Comparison of ENCODE assay signal across 12 cellular contexts in genomic region chr20:21559305-21559704, GRCh38. TPM values are rescaled to one million over a fixed set of nuclear protein-coding genes. Genes with fewer than 3 reads are reported as not detected.
DNase-seq lines count a peak whose midpoint lies in the region; ATAC-seq and TF ChIP-seq lines count a peak whose summit lies in the region.
"Had no signal": no experiment of that assay in that cellular context is flagged by ENCODE, and none has a peak within 500 bp of the region (broad histone marks: within the 10 kb centered on the region; RNA-seq: fewer than 3 reads in every experiment).

No MANE protein-coding gene starts in this region.

- H3K36me3 ChIP-seq in breast epithelium = no peaks in the 10 kb centered on the region

- H3K4me3 ChIP-seq in breast epithelium = no peak overlapping the region

- CTCF ChIA-PET in activated CD8-positive, alpha-beta T cell treated with anti-CD3 and anti-CD28 coated beads for 36 hours (lab: Charles Lee) = interaction anchor here (1.6 kb wide), 1 partner anchor 12 kb away, joined by 6 read pairs; no protein-coding TSS in a partner anchor
- CTCF ChIA-PET in activated CD8-positive, alpha-beta T cell treated with anti-CD3 and anti-CD28 coated beads, Interleukin-2, amount 10 ng/mL, durations not matched to agents 7 days and 5 days (lab: Charles Lee) = no interaction called here

- no peak for DNase-seq in activated CD8-positive, alpha-beta T cell treated with anti-CD3 and anti-CD28 coated beads for 36 hours
- no peak for DNase-seq in activated CD8-positive, alpha-beta T cell treated with anti-CD3 and anti-CD28 coated beads, Interleukin-2, amount 10 ng/mL, durations not matched to agents 7 days and 5 days
- DNase-seq in central memory CD8-positive, alpha-beta T cell (ENCODE audit: low spot score in 2 of 2) = no peak
- no peak for DNase-seq in CD14-positive monocyte (ENCODE audit: low spot score)
- no peak for DNase-seq in Right ventricle myocardium inferior (ENCODE audit: missing footprints)
- no peak for DNase-seq in breast epithelium (ENCODE audit: low spot score in 2 of 2)
- DNase-seq: ACHN; activated CD4-positive, CD25-positive, alpha-beta regulatory T cell; NCI-H2081 had no signal

- TF ChIP-seq CTCF in activated CD8-positive, alpha-beta T cell treated with anti-CD3 and anti-CD28 coated beads for 36 hours (IDR thresholded peaks at IDR 0.05) = no peak
- TF ChIP-seq CTCF in CD14-positive monocyte (IDR thresholded peaks at IDR 0.05) (no peak), breast epithelium (IDR thresholded peaks at IDR 0.05) (no peak)

- no peak overlapping the region for H3K4me3 Mint-ChIP-seq in activated CD8-positive, alpha-beta T cell treated with anti-CD3 and anti-CD28 coated beads for 36 hours
- H3K4me3 Mint-ChIP-seq in activated CD8-positive, alpha-beta T cell treated with anti-CD3 and anti-CD28 coated beads, Interleukin-2, amount 10 ng/mL, durations not matched to agents 7 days and 5 days = no peak overlapping the region
- H3K4me3 Mint-ChIP-seq in central memory CD8-positive, alpha-beta T cell = peak overlapping the region; percentile 22
- H3K4me3 Mint-ChIP-seq in CD14-positive monocyte = peak overlapping the region in 1 of 2 donors; percentile 43

- no peak overlapping the region for H3K27ac Mint-ChIP-seq in activated CD8-positive, alpha-beta T cell treated with anti-CD3 and anti-CD28 coated beads for 36 hours
- no peak overlapping the region for H3K27ac Mint-ChIP-seq in activated CD8-positive, alpha-beta T cell treated with anti-CD3 and anti-CD28 coated beads, Interleukin-2, amount 10 ng/mL, durations not matched to agents 7 days and 5 days
- no peak overlapping the region for H3K27ac Mint-ChIP-seq in central memory CD8-positive, alpha-beta T cell (ENCODE audit: low read depth)
- H3K27ac Mint-ChIP-seq in CD14-positive monocyte = no peak overlapping the region

- H3K27me3 Mint-ChIP-seq in activated CD8-positive, alpha-beta T cell treated with anti-CD3 and anti-CD28 coated beads for 36 hours = peaks cover 5% of the 10 kb centered on the region
- no peaks in the 10 kb centered on the region for H3K27me3 Mint-ChIP-seq in activated CD8-positive, alpha-beta T cell treated with anti-CD3 and anti-CD28 coated beads, Interleukin-2, amount 10 ng/mL, durations not matched to agents 7 days and 5 days (ENCODE audit: low read depth)
- peaks cover 32% of the 10 kb centered on the region for H3K27me3 Mint-ChIP-seq in central memory CD8-positive, alpha-beta T cell
- H3K27me3 Mint-ChIP-seq in CD14-positive monocyte (ENCODE audit: low read depth in 3 of 3) = peaks cover 8 to 20% (median 20%) of the 10 kb centered on the region in 3 donors

- peak; percentile 47 for ATAC-seq in activated CD8-positive, alpha-beta T cell treated with anti-CD3 and anti-CD28 coated beads for 36 hours
- ATAC-seq in activated CD8-positive, alpha-beta T cell treated with anti-CD3 and anti-CD28 coated beads, Interleukin-2, amount 10 ng/mL, durations not matched to agents 7 days and 5 days = no peak
- ATAC-seq in GM19468 (IDR thresholded peaks at IDR 0.05; ENCODE audit: extremely low read depth, unreplicated experiment) (peak; percentile 23), HG03354 (IDR thresholded peaks at IDR 0.05; ENCODE audit: poor library complexity, severe bottlenecking, unreplicated experiment) (peak; percentile 61), Right ventricle myocardium inferior (no peak)
- no peak for ATAC-seq in central memory CD8-positive, alpha-beta T cell (replicated peaks; ENCODE audit: extremely low read depth, poor library complexity, severe bottlenecking)

- H3K27me3 ChIP-seq in breast epithelium = peaks cover 0 to 45% of the 10 kb centered on the region in 2 donors

- no peaks in the 10 kb centered on the region for H3K9me3 Mint-ChIP-seq in activated CD8-positive, alpha-beta T cell treated with anti-CD3 and anti-CD28 coated beads for 36 hours
- H3K9me3 Mint-ChIP-seq in activated CD8-positive, alpha-beta T cell treated with anti-CD3 and anti-CD28 coated beads, Interleukin-2, amount 10 ng/mL, durations not matched to agents 7 days and 5 days (ENCODE audit: insufficient read depth) = no peaks in the 10 kb centered on the region
- no peaks in the 10 kb centered on the region for H3K9me3 Mint-ChIP-seq in central memory CD8-positive, alpha-beta T cell
- peaks cover 0 to 2% (median 0%) of the 10 kb centered on the region in 7 donors for H3K9me3 Mint-ChIP-seq in CD14-positive monocyte

- no peak for TF ChIP-seq POLR2A in breast epithelium (IDR thresholded peaks at IDR 0.05)

- peaks cover 14% of the 10 kb centered on the region for H3K4me1 Mint-ChIP-seq in activated CD8-positive, alpha-beta T cell treated with anti-CD3 and anti-CD28 coated beads for 36 hours (ENCODE audit: low read depth)
- no peaks in the 10 kb centered on the region for H3K4me1 Mint-ChIP-seq in activated CD8-positive, alpha-beta T cell treated with anti-CD3 and anti-CD28 coated beads, Interleukin-2, amount 10 ng/mL, durations not matched to agents 7 days and 5 days (ENCODE audit: low read depth)
- H3K4me1 Mint-ChIP-seq in central memory CD8-positive, alpha-beta T cell = peaks cover 31% of the 10 kb centered on the region
- H3K4me1 Mint-ChIP-seq in CD14-positive monocyte = peaks cover 3% of the 10 kb centered on the region

- peaks cover 0 to 3% of the 10 kb centered on the region in 2 donors for H3K9me3 ChIP-seq in breast epithelium

- no peaks in the 10 kb centered on the region for H3K4me1 ChIP-seq in breast epithelium

- POLR2A ChIA-PET in activated CD8-positive, alpha-beta T cell treated with anti-CD3 and anti-CD28 coated beads for 36 hours (lab: Charles Lee) = no interaction called here
- POLR2A ChIA-PET in activated CD8-positive, alpha-beta T cell treated with anti-CD3 and anti-CD28 coated beads, Interleukin-2, amount 10 ng/mL, durations not matched to agents 7 days and 5 days (lab: Charles Lee) = no interaction called here

- intact Hi-C loops in activated CD8-positive, alpha-beta T cell treated with anti-CD3 and anti-CD28 coated beads for 36 hours (cut with micrococcal nuclease) = no loop called here
- intact Hi-C loops in CD14-positive monocyte (cut with micrococcal nuclease) (no loop called here), Right ventricle myocardium inferior (cut with DNase I) (no loop called here), breast epithelium (cut with DNase I; ENCODE audit: low total_unique reads) (no loop called here)

- no peaks in the 10 kb centered on the region for H3K36me3 Mint-ChIP-seq in activated CD8-positive, alpha-beta T cell treated with anti-CD3 and anti-CD28 coated beads for 36 hours (ENCODE audit: low read depth)
- H3K36me3 Mint-ChIP-seq in activated CD8-positive, alpha-beta T cell treated with anti-CD3 and anti-CD28 coated beads, Interleukin-2, amount 10 ng/mL, durations not matched to agents 7 days and 5 days (ENCODE audit: low read depth) = no peaks in the 10 kb centered on the region
- no peaks in the 10 kb centered on the region for H3K36me3 Mint-ChIP-seq in central memory CD8-positive, alpha-beta T cell (ENCODE audit: insufficient read depth)
- no peaks in the 10 kb centered on the region for H3K36me3 Mint-ChIP-seq in CD14-positive monocyte

- H3K27ac ChIP-seq in breast epithelium = no peak overlapping the region

RNA-seq across cellular contexts. Expression of gene NKX2-2, which starts 45.4 kb away (rescaled TPM):
- not detected for total RNA-seq in activated CD8-positive, alpha-beta T cell treated with anti-CD3 and anti-CD28 coated beads for 36 hours
- total RNA-seq in activated CD8-positive, alpha-beta T cell treated with anti-CD3 and anti-CD28 coated beads, Interleukin-2, amount 10 ng/mL, durations not matched to agents 7 days and 5 days = not detected
- not detected for polyA plus RNA-seq in CD14-positive monocyte
- total RNA-seq in Right ventricle myocardium inferior = not detected
- total RNA-seq in breast epithelium = not detected
- polyA plus RNA-seq: esophagus had no signal

Comparison
In these comparisons a context has a peak if more than half of its experiments do, and no peak if none do; other contexts are left out.
1. ATAC-seq: peak in activated CD8-positive, alpha-beta T cell treated with anti-CD3 and anti-CD28 coated beads for 36 hours (single experiment), GM19468 (single experiment) and HG03354 (single experiment); none in activated CD8-positive, alpha-beta T cell treated with anti-CD3 and anti-CD28 coated beads, Interleukin-2, amount 10 ng/mL, durations not matched to agents 7 days and 5 days (single experiment), central memory CD8-positive, alpha-beta T cell (single experiment) and Right ventricle myocardium inferior (single experiment).